Comparison of ENCODE assay signal across 10 cellular contexts in the genomic region with DNA sequence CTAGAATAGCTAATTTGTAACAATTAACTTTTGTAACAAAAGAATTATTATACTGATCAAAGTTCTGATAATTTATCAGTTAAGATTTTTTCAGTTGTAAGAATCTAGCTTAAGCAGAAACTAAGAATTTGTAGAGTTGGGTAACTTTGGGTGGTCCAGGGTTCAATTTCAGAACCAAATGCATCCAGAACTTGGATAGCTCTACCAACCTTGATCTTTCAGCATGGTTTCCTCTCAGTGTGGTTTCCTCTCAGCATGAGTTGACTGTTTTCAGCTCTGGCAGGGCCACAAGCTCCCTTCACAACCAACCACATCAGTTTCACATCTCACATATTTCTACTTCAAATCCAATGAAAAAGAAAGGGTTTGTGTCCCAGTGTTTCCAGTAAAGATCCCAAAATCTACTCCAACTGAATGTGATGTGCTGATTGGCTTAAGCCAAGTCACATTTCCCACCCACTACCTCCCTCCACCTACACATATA. TPM values are rescaled to one million over a fixed set of nuclear protein-coding genes. Genes with fewer than 3 reads are reported as not detected.
DNase-seq lines count a peak whose midpoint lies in the region; ATAC-seq, FAIRE-seq and TF ChIP-seq lines count a peak whose summit lies in the region.
"Had no signal": no experiment of that assay in that cellular context is flagged by ENCODE, and none has a peak within 500 bp of the region (broad histone marks: within the 10 kb centered on the region; RNA-seq: fewer than 3 reads in every experiment).

No MANE protein-coding gene starts in this region.

- FAIRE-seq in GM12892 (lab: Jason Lieb, UNC), result peak; percentile 82

- H3K4me3 Mint-ChIP-seq in CD14-positive monocyte, result no peak overlapping the region
- H3K4me3 Mint-ChIP-seq: activated naive CD4-positive, alpha-beta T cell treated with anti-CD3 and anti-CD28 coated beads, Interleukin-2, amount 50 U/mL, for 24 hours; type B pancreatic cell had no signal

- H3K27ac ChIP-seq in RWPE2 (ENCODE audit: poor library complexity, severe bottlenecking), result no peak overlapping the region
- peak overlapping the region in 3 of 4 donors; percentile 52 to 95 (median 88) for H3K27ac ChIP-seq in gastroesophageal sphincter

- H3K27ac Mint-ChIP-seq in CD14-positive monocyte, result peak overlapping the region in 5 of 7 donors; percentile 2 to 82 (median 41)
- H3K27ac Mint-ChIP-seq: type B pancreatic cell had no signal

- TF ChIP-seq POLR2A in GM12892 (IDR thresholded peaks at IDR 0.05; ENCODE audit: low read depth, low read length) (no peak), gastroesophageal sphincter (IDR thresholded peaks at IDR 0.05) (no peak), lower leg skin (IDR thresholded peaks at IDR 0.05) (no peak)

- H3K36me3 Mint-ChIP-seq in CD14-positive monocyte, result peaks cover 3 to 7% of the 10 kb centered on the region in 2 donors
- H3K36me3 Mint-ChIP-seq: activated naive CD4-positive, alpha-beta T cell treated with anti-CD3 and anti-CD28 coated beads, Interleukin-2, amount 50 U/mL, for 24 hours; type B pancreatic cell had no signal

- DNase-seq in CD14-positive monocyte (ENCODE audit: low spot score), result no peak
- DNase-seq in GM12892 (ENCODE audit: insufficient read length), result no peak
- DNase-seq in RWPE2 (ENCODE audit: low spot score), result no peak
- DNase-seq in HAP-1 (ENCODE audit: low spot score in 2 of 2), result no peak
- DNase-seq in cortex of kidney (lab: John Stamatoyannopoulos, UW), result no peak
- no peak for DNase-seq in lower leg skin (ENCODE audit: low spot score in 2 of 2)

- H3K4me3 ChIP-seq in RWPE2 (ENCODE audit: severe bottlenecking) (no peak overlapping the region), gastroesophageal sphincter (no peak overlapping the region), HAP-1 (no peak overlapping the region), lower leg skin (ENCODE audit: low read depth, poor library complexity, severe bottlenecking) (no peak overlapping the region)

- H3K4me1 ChIP-seq in RWPE2 (ENCODE audit: insufficient read depth, poor library complexity, severe bottlenecking), result peaks cover 4% of the 10 kb centered on the region
- peaks cover 19 to 83% (median 25%) of the 10 kb centered on the region in 3 donors for H3K4me1 ChIP-seq in gastroesophageal sphincter
- peaks cover 4% of the 10 kb centered on the region; the same call in 1 of the 2 replicates for H3K4me1 ChIP-seq in HAP-1

- peaks cover 3 to 5% (median 4%) of the 10 kb centered on the region in 7 donors for H3K9me3 Mint-ChIP-seq in CD14-positive monocyte
- H3K9me3 Mint-ChIP-seq: type B pancreatic cell had no signal

- no peaks in the 10 kb centered on the region for H3K9me3 ChIP-seq in RWPE2 (ENCODE audit: severe bottlenecking)
- H3K9me3 ChIP-seq in gastroesophageal sphincter, result no peaks in the 10 kb centered on the region
- no peaks in the 10 kb centered on the region for H3K9me3 ChIP-seq in HAP-1

- H3K4me1 Mint-ChIP-seq in CD14-positive monocyte, result peaks cover 46% of the 10 kb centered on the region

- no peaks in the 10 kb centered on the region for H3K27me3 ChIP-seq in RWPE2 (ENCODE audit: insufficient read depth, poor library complexity, severe bottlenecking)
- no peaks in the 10 kb centered on the region for H3K27me3 ChIP-seq in gastroesophageal sphincter
- H3K27me3 ChIP-seq in HAP-1 (ENCODE audit: low read depth), result no peaks in the 10 kb centered on the region

- peaks cover 0 to 7% (median 0%) of the 10 kb centered on the region in 3 donors for H3K27me3 Mint-ChIP-seq in CD14-positive monocyte (ENCODE audit: low read depth in 3 of 3)
- H3K27me3 Mint-ChIP-seq: activated naive CD4-positive, alpha-beta T cell treated with anti-CD3 and anti-CD28 coated beads, Interleukin-2, amount 50 U/mL, for 24 hours had no signal

- intact Hi-C loops in CD14-positive monocyte (cut with micrococcal nuclease) (no loop called here), lower leg skin (cut with DNase I; ENCODE audit: low total_unique reads) (loop anchor here (5.0 kb wide), 1 partner anchor 50 kb away; no protein-coding TSS in a partner anchor)

- H3K36me3 ChIP-seq in RWPE2 (ENCODE audit: low read depth) (no peaks in the 10 kb centered on the region), gastroesophageal sphincter (no peaks in the 10 kb centered on the region), HAP-1 (replicated peaks) (no peaks in the 10 kb centered on the region)

- no peak for ATAC-seq in RWPE2 (ENCODE audit: low read depth)
- no peak for ATAC-seq in gastroesophageal sphincter
- ATAC-seq: PC-3 had no signal

- TF ChIP-seq CTCF in CD14-positive monocyte (IDR thresholded peaks at IDR 0.05) (peak; percentile 56), RWPE2 (IDR thresholded peaks at IDR 0.05; ENCODE audit: poor library complexity, severe bottlenecking) (peak; percentile 70), gastroesophageal sphincter (IDR thresholded peaks at IDR 0.05) (no peak), lower leg skin (IDR thresholded peaks at IDR 0.05) (no peak)

- in situ Hi-C loops in HAP-1 (cut with MboI; ENCODE audit: low sequenced_read_pairs), result no loop called here

- no peak for TF ChIP-seq EP300 in gastroesophageal sphincter (IDR thresholded peaks at IDR 0.05)

RNA-seq across cellular contexts. Expression of a gene that starts 3.3 kb away (rescaled TPM):
- 10 to 100 TPM; 27.9 to 28.9 TPM for polyA plus RNA-seq in CD14-positive monocyte
- polyA plus RNA-seq in GM12892 (2012; ENCODE audit: missing spikeins), result 81.0 TPM
- total RNA-seq in gastroesophageal sphincter (10 to 100 TPM; 15.0 to 27.5 (median 19.6) TPM), lower leg skin (10 to 100 TPM; 11.4 to 19.7 (median 16.3) TPM)

RNA-seq across cellular contexts. Expression of a gene that starts 34.7 kb away (rescaled TPM):
- polyA plus RNA-seq in CD14-positive monocyte, result 10 to 100 TPM in 1 of 2 donors, 1 to 10 TPM in 1; 6.8 to 12.3 TPM
- 36.7 TPM for polyA plus RNA-seq in GM12892 (2012; ENCODE audit: missing spikeins)
- total RNA-seq in gastroesophageal sphincter (1,000 to 10,000 TPM; 5,887 to 9,086 (median 7,887) TPM), lower leg skin (100 to 1,000 TPM in 3 of 4 donors, 10 to 100 TPM in 1; 66.4 to 344 (median 129) TPM)
- total RNA-seq: PC-3 had no signal

Comparison
In these comparisons a context has a peak if more than half of its experiments do, and no peak if none do; other contexts are left out.
1. CTCF ChIP-seq: peak in CD14-positive monocyte (single experiment) and RWPE2 (single experiment); none in gastroesophageal sphincter (0 of 4) and lower leg skin (0 of 3).
2. RNA of a gene that starts 34.7 kb away (total RNA-seq): 5,887 to 9,086 TPM in gastroesophageal sphincter; 66.4 to 344 TPM in lower leg skin; every median in the first group is over 10 times any median in the second.